Comparison of ENCODE assay signal across 8 cellular contexts in the genomic region with DNA sequence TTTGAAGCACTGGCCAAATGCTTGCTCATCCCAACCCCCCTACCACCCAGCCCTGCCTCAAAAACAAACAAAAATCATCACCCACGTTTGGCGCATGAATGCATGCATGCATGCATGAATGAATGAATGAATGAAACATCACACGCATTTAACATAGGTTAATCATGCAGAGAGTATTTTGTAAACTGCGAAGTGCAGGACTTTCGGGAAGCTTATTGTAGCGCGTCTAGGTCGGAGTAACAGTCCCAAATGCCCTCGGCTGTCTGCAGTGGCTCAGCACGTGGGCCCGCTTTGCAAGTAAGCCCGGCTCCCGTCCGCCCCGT. TPM values are rescaled to one million over a fixed set of nuclear protein-coding genes. Genes with fewer than 3 reads are reported as not detected.
A peak's percentile ranks its signal among the peaks of the same experiment; 100 is the strongest.
DNase-seq lines count a peak whose midpoint lies in the region; ATAC-seq lines count a peak whose summit lies in the region.
"Had no signal": no experiment of that assay in that cellular context is flagged by ENCODE, and none has a peak within 500 bp of the region (broad histone marks: within the 10 kb centered on the region; RNA-seq: fewer than 3 reads in every experiment).

No MANE protein-coding gene starts in this region.

- no peaks in the 10 kb centered on the region for H3K9me3 ChIP-seq in neuron (ENCODE audit: low read length)

- no peak overlapping the region for H2AFZ ChIP-seq in neuron (ENCODE audit: low read depth, low read length)

- DNase-seq in activated CD8-positive, alpha-beta T cell treated with anti-CD3 and anti-CD28 coated beads, Interleukin-2, amount 10 ng/mL, durations not matched to agents 7 days and 5 days: no peak
- no peak for DNase-seq in stimulated activated CD4-positive, alpha-beta T cell treated with anti-CD3 and anti-CD28 coated beads, Interleukin-15, amount 100 ng/mL, for 24 hours
- no peak for DNase-seq in activated CD4-positive, CD25-positive, alpha-beta regulatory T cell treated with anti-CD3 and anti-CD28 coated beads, Interleukin-2, amount 50 U/mL, for 72 hours

- peaks cover 9% of the 10 kb centered on the region for H3K27me3 ChIP-seq in neuron (ENCODE audit: insufficient read depth, low read length)

- H3K27me3 Mint-ChIP-seq in activated CD8-positive, alpha-beta T cell treated with anti-CD3 and anti-CD28 coated beads, Interleukin-2, amount 10 ng/mL, durations not matched to agents 7 days and 5 days (ENCODE audit: low read depth): peaks cover 29% of the 10 kb centered on the region

- H3K36me3 ChIP-seq in neuron (ENCODE audit: insufficient read depth, low read length): peaks cover 13% of the 10 kb centered on the region

- H3K4me1 Mint-ChIP-seq in activated CD8-positive, alpha-beta T cell treated with anti-CD3 and anti-CD28 coated beads, Interleukin-2, amount 10 ng/mL, durations not matched to agents 7 days and 5 days (ENCODE audit: low read depth): peaks cover 11% of the 10 kb centered on the region

- peak overlapping the region; percentile 2 for H3K4me3 Mint-ChIP-seq in activated CD8-positive, alpha-beta T cell treated with anti-CD3 and anti-CD28 coated beads, Interleukin-2, amount 10 ng/mL, durations not matched to agents 7 days and 5 days

- H3K9me3 Mint-ChIP-seq in activated CD8-positive, alpha-beta T cell treated with anti-CD3 and anti-CD28 coated beads, Interleukin-2, amount 10 ng/mL, durations not matched to agents 7 days and 5 days (ENCODE audit: insufficient read depth): no peaks in the 10 kb centered on the region

- CTCF ChIA-PET in activated CD8-positive, alpha-beta T cell treated with anti-CD3 and anti-CD28 coated beads, Interleukin-2, amount 10 ng/mL, durations not matched to agents 7 days and 5 days (lab: Charles Lee): interaction anchor here (0.9 to 1.7 kb wide), 4 partner anchors 25 to 307 kb away, joined by 3 to 6 read pairs (median 4); no protein-coding TSS in a partner anchor

- ATAC-seq in GM18909 (IDR thresholded peaks at IDR 0.05; ENCODE audit: poor library complexity, unreplicated experiment) (peak; percentile 45), HG02938 (IDR thresholded peaks at IDR 0.05; ENCODE audit: unreplicated experiment) (peak; percentile 54), HG03520 (IDR thresholded peaks at IDR 0.05; ENCODE audit: unreplicated experiment) (no peak)
- ATAC-seq in activated CD8-positive, alpha-beta T cell treated with anti-CD3 and anti-CD28 coated beads, Interleukin-2, amount 10 ng/mL, durations not matched to agents 7 days and 5 days: no peak

- no peak overlapping the region for H3K27ac Mint-ChIP-seq in activated CD8-positive, alpha-beta T cell treated with anti-CD3 and anti-CD28 coated beads, Interleukin-2, amount 10 ng/mL, durations not matched to agents 7 days and 5 days

- POLR2A ChIA-PET in activated CD8-positive, alpha-beta T cell treated with anti-CD3 and anti-CD28 coated beads, Interleukin-2, amount 10 ng/mL, durations not matched to agents 7 days and 5 days (lab: Charles Lee): interaction anchor here (1.1 to 1.6 kb wide), 2 partner anchors 44 to 157 kb away, joined by 4 to 6 read pairs; no protein-coding TSS in a partner anchor

- peaks cover 9% of the 10 kb centered on the region for H3K4me1 ChIP-seq in neuron (ENCODE audit: insufficient read depth, low read length)
- H3K4me1 ChIP-seq: parathyroid adenoma had no signal

- H3K36me3 Mint-ChIP-seq in activated CD8-positive, alpha-beta T cell treated with anti-CD3 and anti-CD28 coated beads, Interleukin-2, amount 10 ng/mL, durations not matched to agents 7 days and 5 days (ENCODE audit: low read depth): no peaks in the 10 kb centered on the region

- H3K4me3 ChIP-seq in neuron (ENCODE audit: low read length): peak overlapping the region; percentile 27

RNA-seq across cellular contexts. Expression of a gene that starts 0.3 kb away (rescaled TPM):
- total RNA-seq in activated CD8-positive, alpha-beta T cell treated with anti-CD3 and anti-CD28 coated beads, Interleukin-2, amount 10 ng/mL, durations not matched to agents 7 days and 5 days: 1 to 10 TPM; 1.5 to 2.1 TPM

Comparison
In these comparisons a context has a peak if more than half of its experiments do, and no peak if none do; other contexts are left out.
1. ATAC-seq: peak in GM18909 (single experiment) and HG02938 (single experiment); none in activated CD8-positive, alpha-beta T cell treated with anti-CD3 and anti-CD28 coated beads, Interleukin-2, amount 10 ng/mL, durations not matched to agents 7 days and 5 days (single experiment) and HG03520 (single experiment).